7 cellular contexts compared by ENCODE assay signal in the genomic region with DNA sequence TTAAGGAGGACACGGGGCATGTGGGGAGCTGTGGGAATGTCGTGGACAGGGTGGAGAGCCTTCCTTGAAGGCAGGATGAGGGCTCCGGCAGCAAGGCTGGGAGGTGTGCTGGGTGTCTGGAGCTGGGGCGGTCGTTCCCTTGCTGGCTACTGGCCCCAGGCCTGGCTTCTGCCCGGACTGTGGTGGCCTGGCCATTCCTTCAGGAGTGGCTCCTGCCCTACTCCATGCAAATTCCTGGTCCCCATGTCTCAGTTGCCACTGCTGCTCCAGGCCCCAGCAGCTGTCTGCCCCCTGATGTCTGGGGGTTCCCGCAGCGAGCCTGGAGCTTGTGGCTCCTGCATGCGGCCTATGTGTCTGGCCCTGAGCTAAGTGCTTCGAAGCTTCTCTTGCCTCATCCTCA. TPM values are rescaled to one million over a fixed set of nuclear protein-coding genes. Genes with fewer than 3 reads are reported as not detected.
"Had no signal": no experiment of that assay in that cellular context is flagged by ENCODE, and none has a peak within 500 bp of the region (broad histone marks: within the 10 kb centered on the region; RNA-seq: fewer than 3 reads in every experiment).

No MANE protein-coding gene starts in this region.

- H3K4me3 Mint-ChIP-seq: H9 had no signal

- H3K27ac Mint-ChIP-seq: IgD-negative memory B cell had no signal

- FAIRE-seq: H54, HTR-8/SVneo had no signal

- H3K4me1 Mint-ChIP-seq: H9 had no signal

- H2AFZ ChIP-seq: GM23248 had no signal

- H3K27ac ChIP-seq: GM23248 had no signal

- H3K9me3 Mint-ChIP-seq: H9, IgD-negative memory B cell had no signal

- H3K27me3 Mint-ChIP-seq: IgD-negative memory B cell had no signal

- DNase-seq: GM23248, GOT3, H9, HCEC 1CT had no signal

- H3K4me3 ChIP-seq: GM23248 had no signal

- H3K9ac ChIP-seq: GM23248 had no signal

RNA-seq across cellular contexts. Expression of a gene that starts 21.9 kb away (rescaled TPM):
- polyA plus RNA-seq: IgD-negative memory B cell had no signal
